In genomic region chr11:78764946-78765345, GRCh38 we compare ENCODE assay signal across 24 cellular contexts.
A peak's percentile ranks its signal among the peaks of the same experiment; 100 is the strongest.
DNase-seq lines count a peak whose midpoint lies in the region; ATAC-seq, FAIRE-seq and TF ChIP-seq lines count a peak whose summit lies in the region.
"Had no signal": no experiment of that assay in that cellular context is flagged by ENCODE, and none has a peak within 500 bp of the region (broad histone marks: within the 10 kb centered on the region; RNA-seq: fewer than 3 reads in every experiment).

No MANE protein-coding gene starts in this region.

- DNase-seq in Caco-2 (peak; percentile 78 to 86), astrocyte (ENCODE audit: low read depth) (peak; percentile 19), nephron progenitor cell (no peak), heart right ventricle (no peak), RCC 7860 (ENCODE audit: low spot score) (no peak)
- no peak for DNase-seq in effector CD4-positive, alpha-beta T cell
- DNase-seq: AML-193; CD4-positive, alpha-beta T cell; CD8-positive, alpha-beta T cell; DMS 273 treated with DMSO at 0.1 percent for 48 hours; DMS153; DMS53; DMS79; DND-41; EL; GDM1 had no signal

- H3K4me1 Mint-ChIP-seq in Caco-2 (ENCODE audit: low read depth, unreplicated experiment) (peaks cover 16% of the 10 kb centered on the region), astrocyte (ENCODE audit: low read depth, unreplicated experiment) (no peaks in the 10 kb centered on the region), nephron progenitor cell (no peaks in the 10 kb centered on the region)
- H3K4me1 Mint-ChIP-seq: B cell had no signal

- no peak overlapping the region for H3K4me2 ChIP-seq in astrocyte (ENCODE audit: low read length)
- H3K4me2 ChIP-seq: A549; BLaER1 treated with 17β-estradiol and CSF1 and Interleukin-3, amounts not matched to agents 10 nM and 100 nM had no signal

- H3K79me2 ChIP-seq in astrocyte (ENCODE audit: insufficient read depth, low read length): no peaks in the 10 kb centered on the region

- H3K27me3 Mint-ChIP-seq in Caco-2 (ENCODE audit: insufficient read depth, unreplicated experiment): no peaks in the 10 kb centered on the region
- peaks cover 5% of the 10 kb centered on the region for H3K27me3 Mint-ChIP-seq in astrocyte (ENCODE audit: low read depth, unreplicated experiment)
- H3K27me3 Mint-ChIP-seq in nephron progenitor cell (ENCODE audit: low read depth, poor library complexity): no peaks in the 10 kb centered on the region
- H3K27me3 Mint-ChIP-seq: B cell had no signal

- POLR2A ChIA-PET in Caco-2 (lab: Charles Lee): no interaction called here

- WGBS in heart right ventricle, 2 donors: 60 to 63% methylated on average over 4 of the region's 4 CpGs

- H3K9ac ChIP-seq in astrocyte (ENCODE audit: low read length): no peak overlapping the region
- H3K9ac ChIP-seq: BLaER1 treated with 17β-estradiol and CSF1 and Interleukin-3, amounts not matched to agents 10 nM and 100 nM had no signal

- H3K27ac ChIP-seq in astrocyte (ENCODE audit: low read depth, low read length) (no peak overlapping the region), heart right ventricle (no peak overlapping the region)
- H3K27ac ChIP-seq: 22Rv1; A549; BLaER1 treated with 17β-estradiol and CSF1 and Interleukin-3, amounts not matched to agents 10 nM and 100 nM; C4-2B had no signal

- intact Hi-C loops in Caco-2 (cut with micrococcal nuclease; ENCODE audit: unreplicated experiment): loop anchor here (1.0 to 2.0 kb wide), 2 partner anchors 16 to 33 kb away; no protein-coding TSS in a partner anchor
- intact Hi-C loops in heart right ventricle (cut with DNase I): no loop called here

- H3K4me1 ChIP-seq in Caco-2 (peaks cover 26% of the 10 kb centered on the region), astrocyte (ENCODE audit: insufficient read depth, low read length) (no peaks in the 10 kb centered on the region), heart right ventricle (peaks cover 0 to 14% (median 3%) of the 10 kb centered on the region in 9 donors)
- H3K4me1 ChIP-seq: A549 had no signal

- H3K9me3 ChIP-seq in Caco-2 (no peaks in the 10 kb centered on the region), astrocyte (ENCODE audit: insufficient read depth, low read depth, low read length) (no peaks in the 10 kb centered on the region), heart right ventricle (no peaks in the 10 kb centered on the region)
- H3K9me3 ChIP-seq: A549 had no signal

- no peaks in the 10 kb centered on the region for H4K20me1 ChIP-seq in astrocyte (ENCODE audit: insufficient read depth, low read length)
- H4K20me1 ChIP-seq: BLaER1 treated with 17β-estradiol and CSF1 and Interleukin-3, amounts not matched to agents 10 nM and 100 nM had no signal

- H3K27me3 ChIP-seq in Caco-2 (replicated peaks; ENCODE audit: control insufficient read depth, insufficient read depth, low read length): no peaks in the 10 kb centered on the region
- no peaks in the 10 kb centered on the region for H3K27me3 ChIP-seq in astrocyte (ENCODE audit: insufficient read depth, low read length)
- no peaks in the 10 kb centered on the region for H3K27me3 ChIP-seq in heart right ventricle
- H3K27me3 ChIP-seq: BLaER1 treated with 17β-estradiol and CSF1 and Interleukin-3, amounts not matched to agents 10 nM and 100 nM had no signal

- H3K36me3 Mint-ChIP-seq in Caco-2 (ENCODE audit: insufficient read depth, unreplicated experiment) (no peaks in the 10 kb centered on the region), astrocyte (ENCODE audit: low read depth, unreplicated experiment) (no peaks in the 10 kb centered on the region), nephron progenitor cell (ENCODE audit: low read depth) (peaks cover 89% of the 10 kb centered on the region)
- H3K36me3 Mint-ChIP-seq: CD8-positive, alpha-beta T cell had no signal

- no peak for ATAC-seq in heart right ventricle
- ATAC-seq: A549; CD8-positive, alpha-beta T cell; GM12878 had no signal

- H3K4me3 ChIP-seq in Caco-2 (ENCODE audit: low read depth, low read length): no peak overlapping the region
- no peak overlapping the region for H3K4me3 ChIP-seq in astrocyte (ENCODE audit: insufficient read depth, low read depth, low read length)
- H3K4me3 ChIP-seq in heart right ventricle: no peak overlapping the region
- H3K4me3 ChIP-seq: A549; BLaER1 treated with 17β-estradiol and CSF1 and Interleukin-3, amounts not matched to agents 10 nM and 100 nM; GM12878 had no signal

- no TSS peak for BruUV-seq in Caco-2 (replicated peaks; lab: Mats Ljungman, UMichigan)

- CTCF ChIA-PET in Caco-2 (lab: Charles Lee): interaction anchor here (0.6 to 1.1 kb wide), 2 partner anchors 118 to 495 kb away, joined by 3 read pairs; no protein-coding TSS in a partner anchor

- no peak overlapping the region for H3K4me3 Mint-ChIP-seq in Caco-2 (ENCODE audit: unreplicated experiment)
- H3K4me3 Mint-ChIP-seq in astrocyte (ENCODE audit: unreplicated experiment): no peak overlapping the region
- no peak overlapping the region for H3K4me3 Mint-ChIP-seq in nephron progenitor cell
- H3K4me3 Mint-ChIP-seq: B cell; CD4-positive, alpha-beta T cell; CD8-positive, alpha-beta T cell had no signal

- FAIRE-seq in astrocyte (lab: Jason Lieb, UNC): no peak
- FAIRE-seq in RCC 7860 (lab: Jason Lieb, UNC): no peak
- FAIRE-seq: A549, GM12878, GM12892, GM18507 had no signal

- no peaks in the 10 kb centered on the region for H3K36me3 ChIP-seq in Caco-2 (ENCODE audit: control insufficient read depth, insufficient read depth, low read length)
- peaks cover 2% of the 10 kb centered on the region for H3K36me3 ChIP-seq in astrocyte (ENCODE audit: insufficient read depth, low read length)
- no peaks in the 10 kb centered on the region for H3K36me3 ChIP-seq in heart right ventricle

- H2AFZ ChIP-seq in astrocyte (ENCODE audit: low read depth, low read length): no peak overlapping the region

- peaks cover 12% of the 10 kb centered on the region for H3K9me3 Mint-ChIP-seq in Caco-2 (ENCODE audit: unreplicated experiment)
- no peaks in the 10 kb centered on the region for H3K9me3 Mint-ChIP-seq in astrocyte (ENCODE audit: unreplicated experiment)
- H3K9me3 Mint-ChIP-seq in nephron progenitor cell: no peaks in the 10 kb centered on the region
- H3K9me3 Mint-ChIP-seq: CD4-positive, alpha-beta T cell; CD8-positive, alpha-beta T cell had no signal

- TF ChIP-seq CTCF in Caco-2 (IDR thresholded peaks at IDR 0.05; ENCODE audit: insufficient read depth in 1 of 2, low read depth in 1 of 2, low read length in 1 of 2, severe bottlenecking in 1 of 2, unreplicated experiment in 1 of 2): no peak
- TF ChIP-seq CTCF in astrocyte (IDR thresholded peaks at IDR 0.05; ENCODE audit: insufficient read depth, low read depth, low read length): no peak
- TF ChIP-seq CTCF in nephron progenitor cell (IDR thresholded peaks at IDR 0.05): no peak
- TF ChIP-seq CTCF in heart right ventricle (IDR thresholded peaks at IDR 0.05): no peak

- no peak overlapping the region for H3K27ac Mint-ChIP-seq in Caco-2 (ENCODE audit: unreplicated experiment)
- H3K27ac Mint-ChIP-seq in astrocyte (ENCODE audit: unreplicated experiment): no peak overlapping the region
- H3K27ac Mint-ChIP-seq in nephron progenitor cell: peak overlapping the region; percentile 38
- H3K27ac Mint-ChIP-seq: B cell; CD4-positive, alpha-beta T cell; CD8-positive, alpha-beta T cell had no signal

Comparison
In these comparisons a context has a peak if more than half of its experiments do, and no peak if none do; other contexts are left out.
1. DNase-seq: peak in Caco-2 (2 of 2) and astrocyte (single experiment); none in nephron progenitor cell (single experiment), effector CD4-positive, alpha-beta T cell (single experiment), heart right ventricle (0 of 2) and RCC 7860 (single experiment).